In genomic region chr12:6620137-6620884, GRCh38 we compare ENCODE assay signal across 8 cellular contexts. TPM values are rescaled to one million over a fixed set of nuclear protein-coding genes. Genes with fewer than 3 reads are reported as not detected.
A peak's percentile ranks its signal among the peaks of the same experiment; 100 is the strongest.
DNase-seq lines count a peak whose midpoint lies in the region; ATAC-seq, FAIRE-seq and TF ChIP-seq lines count a peak whose summit lies in the region.

No MANE protein-coding gene starts in this region.

- H3K9me3 ChIP-seq in cardiac muscle cell (ENCODE audit: low read depth), result no peaks in the 10 kb centered on the region

- peaks cover 11% of the 10 kb centered on the region for H3K27me3 ChIP-seq in cardiac muscle cell

- H3K4me1 ChIP-seq in cardiac muscle cell (ENCODE audit: low read depth), result no peaks in the 10 kb centered on the region

- no peak for ATAC-seq in GM19324 (IDR thresholded peaks at IDR 0.05; ENCODE audit: low FRiP score, unreplicated experiment)
- ATAC-seq in GM19455 (IDR thresholded peaks at IDR 0.05; ENCODE audit: unreplicated experiment), result no peak

- no peak overlapping the region for H3K27ac ChIP-seq in cardiac muscle cell

- H3K36me3 ChIP-seq in cardiac muscle cell, result no peaks in the 10 kb centered on the region

- DNase-seq in GM10266 (ENCODE audit: extremely low spot score), result no peak
- peak; percentile 21 for DNase-seq in activated effector memory CD4-positive, alpha-beta T cell treated with Interleukin-2 at 50 U/mL for 16 hours
- peak; percentile 47 to 85 for DNase-seq in cardiac muscle cell (ENCODE audit: low read depth in 1 of 2, low spot score in 1 of 2)
- DNase-seq in retinal pigment epithelial cell (ENCODE audit: low read depth), result no peak
- no peak for DNase-seq in urothelium cell line (ENCODE audit: low spot score)
- DNase-seq in HuH-7.5 (ENCODE audit: low spot score), result no peak

- no peak for FAIRE-seq in urothelium cell line (lab: Jason Lieb, UNC)

- H3K4me3 ChIP-seq in cardiac muscle cell (no peak overlapping the region), retinal pigment epithelial cell (ENCODE audit: low read length) (no peak overlapping the region)

- TF ChIP-seq CTCF in GM10266 (IDR thresholded peaks at IDR 0.05; ENCODE audit: control insufficient read depth, insufficient read depth, low read depth, missing control alignments) (peak; percentile 19), cardiac muscle cell (IDR thresholded peaks at IDR 0.05; ENCODE audit: low read depth, low read length) (peak; percentile 70), retinal pigment epithelial cell (conservative IDR thresholded peaks at IDR 0.05; ENCODE audit: low read depth, low read length) (peak; percentile 69)

RNA-seq across cellular contexts. Expression of gene CHD4, which starts 13.1 kb away (rescaled TPM):
- total RNA-seq in cardiac muscle cell, result 363 and 580 TPM in 2 replicates
- 155 and 204 TPM in 2 replicates for polyA plus RNA-seq in cardiac muscle cell

RNA-seq across cellular contexts. Expression of gene LPAR5, which starts 15.4 kb away (rescaled TPM):
- 0.07 and 0.71 TPM in 2 replicates for total RNA-seq in cardiac muscle cell
- polyA plus RNA-seq in cardiac muscle cell, result 0.10 and 0.78 TPM in 2 replicates

RNA-seq across cellular contexts. Expression of gene ACRBP, which starts 26.9 kb away (rescaled TPM):
- 0.99 and 2.8 TPM in 2 replicates for total RNA-seq in cardiac muscle cell
- polyA plus RNA-seq in cardiac muscle cell, result 2.6 and 7.0 TPM in 2 replicates

RNA-seq across cellular contexts. Expression of gene ING4, which starts 42.6 kb away (rescaled TPM):
- 95.2 and 107 TPM in 2 replicates for total RNA-seq in cardiac muscle cell
- 95.3 and 96.2 TPM in 2 replicates for polyA plus RNA-seq in cardiac muscle cell

RNA-seq across cellular contexts. Expression of gene NOP2, which starts 52.2 kb away (rescaled TPM):
- 20.4 and 45.5 TPM in 2 replicates for total RNA-seq in cardiac muscle cell
- 36.2 and 38.2 TPM in 2 replicates for polyA plus RNA-seq in cardiac muscle cell

Comparison
In these comparisons a context has a peak if more than half of its experiments do, and no peak if none do; other contexts are left out.
1. DNase-seq: peak in activated effector memory CD4-positive, alpha-beta T cell treated with Interleukin-2 at 50 U/mL for 16 hours (single experiment) and cardiac muscle cell (2 of 2); none in GM10266 (single experiment), retinal pigment epithelial cell (single experiment), urothelium cell line (single experiment) and HuH-7.5 (single experiment).
2. CTCF ChIP-seq: peak in every context shown above with its lines; median percentile 70 in cardiac muscle cell; 69 in retinal pigment epithelial cell; 19 in GM10266.